ENCODE assay signal across 14 cellular contexts in the genomic region with DNA sequence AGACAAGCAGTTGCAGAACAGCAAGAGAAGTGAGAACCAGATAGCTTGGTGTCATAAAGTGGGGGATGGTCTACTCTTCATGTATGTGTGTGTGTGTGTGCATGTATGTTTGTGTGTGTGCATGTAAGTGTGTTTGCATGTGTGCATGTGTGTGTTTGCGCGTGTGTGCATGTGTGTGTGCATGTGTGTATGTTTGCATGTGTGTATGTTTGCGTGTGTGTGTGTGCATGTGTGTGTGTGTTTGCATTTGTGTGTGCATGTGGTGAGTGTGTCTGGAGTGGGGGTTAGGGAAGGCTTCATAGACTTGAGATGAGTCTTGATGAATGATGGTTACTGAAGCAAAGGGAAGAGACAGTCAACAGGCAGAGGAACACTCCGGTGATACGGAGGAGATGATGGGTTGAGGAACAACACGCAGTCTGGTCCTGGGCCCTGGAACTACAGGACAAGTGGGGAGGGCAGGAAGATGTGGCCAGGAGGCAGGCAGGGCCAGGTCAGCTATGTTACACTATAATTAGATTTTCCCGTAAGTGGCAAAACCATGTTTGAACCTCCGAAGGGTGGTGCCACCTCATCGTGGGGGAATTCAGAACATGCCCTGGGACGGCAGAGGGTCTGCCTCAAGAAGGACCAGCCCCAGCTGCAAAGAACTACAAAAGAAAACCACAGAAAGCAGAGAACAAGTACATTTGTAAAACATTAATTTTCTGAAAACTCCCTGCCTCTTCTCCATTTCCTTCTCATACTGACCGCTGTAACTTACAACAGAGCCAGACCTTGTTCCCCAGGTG. TPM values are rescaled to one million over a fixed set of nuclear protein-coding genes. Genes with fewer than 3 reads are reported as not detected.
A peak's percentile ranks its signal among the peaks of the same experiment; 100 is the strongest.
DNase-seq lines count a peak whose midpoint lies in the region; ATAC-seq lines count a peak whose summit lies in the region.
"Had no signal": no experiment of that assay in that cellular context is flagged by ENCODE, and none has a peak within 500 bp of the region (broad histone marks: within the 10 kb centered on the region; RNA-seq: fewer than 3 reads in every experiment).

No MANE protein-coding gene starts in this region.

- H3K27me3 Mint-ChIP-seq in activated CD4-positive, alpha-beta T cell treated with anti-CD3 and anti-CD28 coated beads, Interleukin-2, amount 10 ng/mL, durations not matched to agents 24 days and 14 days: no peaks in the 10 kb centered on the region

- H3K9me3 Mint-ChIP-seq in activated CD4-positive, alpha-beta T cell treated with anti-CD3 and anti-CD28 coated beads, Interleukin-2, amount 10 ng/mL, durations not matched to agents 24 days and 14 days: no peaks in the 10 kb centered on the region

- no peaks in the 10 kb centered on the region for H3K4me1 Mint-ChIP-seq in activated CD4-positive, alpha-beta T cell treated with anti-CD3 and anti-CD28 coated beads, Interleukin-2, amount 10 ng/mL, durations not matched to agents 24 days and 14 days

- ATAC-seq in GM18909 (IDR thresholded peaks at IDR 0.05; ENCODE audit: poor library complexity, unreplicated experiment): peak; percentile 88
- peak; percentile 66 for ATAC-seq in HG02642 (IDR thresholded peaks at IDR 0.05; ENCODE audit: poor library complexity, unreplicated experiment)
- ATAC-seq in HG03460 (IDR thresholded peaks at IDR 0.05; ENCODE audit: unreplicated experiment): peak; percentile 78
- ATAC-seq: HCT116 had no signal

- H3K4me3 Mint-ChIP-seq in activated CD4-positive, alpha-beta T cell treated with anti-CD3 and anti-CD28 coated beads, Interleukin-2, amount 10 ng/mL, durations not matched to agents 24 days and 14 days: no peak overlapping the region
- H3K4me3 Mint-ChIP-seq: activated naive CD4-positive, alpha-beta T cell treated with anti-CD3 and anti-CD28 coated beads for 36 hours had no signal

- intact Hi-C loops in activated CD4-positive, alpha-beta T cell treated with anti-CD3 and anti-CD28 coated beads, Interleukin-2, amount 10 ng/mL, durations not matched to agents 24 days and 14 days (cut with micrococcal nuclease): no loop called here

- peak; percentile 90 for DNase-seq in kidney tubule cell (ENCODE audit: low spot score)
- DNase-seq in NK-92 treated with Interleukin-12 subunit alpha and Interleukin-12 subunit beta, amount 100 ng/mL, for 24 hours (lab: John Stamatoyannopoulos, UW): no peak
- DNase-seq in RPMI8226: no peak
- no peak for DNase-seq in activated CD4-positive, alpha-beta T cell treated with anti-CD3 and anti-CD28 coated beads, Interleukin-2, amount 10 ng/mL, durations not matched to agents 24 days and 14 days
- no peak for DNase-seq in LoVo (ENCODE audit: low spot score)
- DNase-seq: activated naive CD4-positive, alpha-beta T cell treated with anti-CD3 and anti-CD28 coated beads for 36 hours; mammary epithelial cell; NCI-H1105; NCI-H446 treated with DMSO at 0.1 percent for 48 hours; occipital lobe had no signal

- no peak overlapping the region for H3K27ac Mint-ChIP-seq in activated CD4-positive, alpha-beta T cell treated with anti-CD3 and anti-CD28 coated beads, Interleukin-2, amount 10 ng/mL, durations not matched to agents 24 days and 14 days
- H3K27ac Mint-ChIP-seq: activated naive CD4-positive, alpha-beta T cell treated with anti-CD3 and anti-CD28 coated beads for 36 hours had no signal

- H3K36me3 Mint-ChIP-seq in activated CD4-positive, alpha-beta T cell treated with anti-CD3 and anti-CD28 coated beads, Interleukin-2, amount 10 ng/mL, durations not matched to agents 24 days and 14 days (ENCODE audit: low read depth): no peaks in the 10 kb centered on the region

RNA-seq across cellular contexts. Expression of a gene that starts 38.7 kb away (rescaled TPM):
- not detected in 2 replicates for total RNA-seq in activated CD4-positive, alpha-beta T cell treated with anti-CD3 and anti-CD28 coated beads, Interleukin-2, amount 10 ng/mL, durations not matched to agents 24 days and 14 days
- total RNA-seq: activated naive CD4-positive, alpha-beta T cell treated with anti-CD3 and anti-CD28 coated beads for 36 hours; mammary epithelial cell had no signal
